ENCODE assay signal across 8 cellular contexts in genomic region chrX:10016516-10017132, GRCh38. TPM values are rescaled to one million over a fixed set of nuclear protein-coding genes. Genes with fewer than 3 reads are reported as not detected.
DNase-seq lines count a peak whose midpoint lies in the region; ATAC-seq, FAIRE-seq and TF ChIP-seq lines count a peak whose summit lies in the region.

No MANE protein-coding gene starts in this region.

- FAIRE-seq in frontal cortex (lab: Jason Lieb, UNC), result no peak

- intact Hi-C loops in posterior vena cava (cut with DNase I) (loop anchor here (5.0 to 10.0 kb wide), 2 partner anchors 101 to 1812 kb away; no protein-coding TSS in a partner anchor), left colon (cut with DNase I, micrococcal nuclease) (no loop called here)

- H3K4me2 ChIP-seq in GM23248 (ENCODE audit: unreplicated experiment), result peak overlapping the region; percentile 91

- WGBS in GM23248 (ENCODE audit: low coverage in 1 of 2, low lambda C conversion rate in 2 of 2, missing lambda C conversion rate in 2 of 2), 2 experiments, result 2 to 3% methylated on average over 10 to 11 of the region's 11 CpGs
- 16 to 45% methylated on average over 6 to 9 of the region's 11 CpGs for WGBS in gastroesophageal sphincter (ENCODE audit: low coverage in 1 of 2), 2 donors

- H3K36me3 ChIP-seq in GM23248 (ENCODE audit: low read depth), result no peaks in the 10 kb centered on the region
- H3K36me3 ChIP-seq in gastroesophageal sphincter, result no peaks in the 10 kb centered on the region

- DNase-seq in GM23248 (peak; percentile 47), WTC11 (ENCODE audit: low spot score) (no peak), skeletal muscle cell (ENCODE audit: low read depth) (no peak), NCI-H2196 (lab: John Stamatoyannopoulos, UW; ENCODE audit: unreplicated experiment) (no peak), posterior vena cava (ENCODE audit: low spot score) (no peak), left colon (no peak), frontal cortex (ENCODE audit: low spot score in 2 of 2) (no peak)

- CTCF ChIA-PET in WTC11 (lab: Charles Lee), result interaction anchor here (1.4 kb wide), 1 partner anchor 67 kb away, joined by 3 read pairs; no protein-coding TSS in a partner anchor

- in situ Hi-C loops in GM23248 (cut with MboI), result no loop called here

- POLR2A ChIA-PET in WTC11 (lab: Charles Lee), result no interaction called here

- no peaks in the 10 kb centered on the region for H3K9me3 ChIP-seq in GM23248 (ENCODE audit: low read depth)
- H3K9me3 ChIP-seq in gastroesophageal sphincter, result no peaks in the 10 kb centered on the region

- no peak for TF ChIP-seq EP300 in gastroesophageal sphincter (IDR thresholded peaks at IDR 0.05)

- no peaks in the 10 kb centered on the region; the same call in 1 of the 2 replicates for H4K20me1 ChIP-seq in GM23248 (ENCODE audit: insufficient read depth)

- H2AFZ ChIP-seq in GM23248, result 0 out of 2 replicates have a peak overlapping the region, but pooled peaks have one; percentile 53

- peak overlapping the region; percentile 74 for H3K4me3 Mint-ChIP-seq in WTC11

- H3K9me3 Mint-ChIP-seq in WTC11, result no peaks in the 10 kb centered on the region

- H3K4me1 ChIP-seq in GM23248 (ENCODE audit: insufficient read depth), result peaks cover 30% of the 10 kb centered on the region
- peaks cover 0 to 55% (median 16%) of the 10 kb centered on the region in 3 donors for H3K4me1 ChIP-seq in gastroesophageal sphincter

- peaks cover 24% of the 10 kb centered on the region for H3F3A ChIP-seq in GM23248 (ENCODE audit: insufficient read depth)

- H3K27me3 Mint-ChIP-seq in WTC11 (ENCODE audit: low read depth), result peaks cover 4% of the 10 kb centered on the region

- H3K4me3 ChIP-seq in GM23248 (peak overlapping the region; percentile 86), gastroesophageal sphincter (peak overlapping the region; percentile 65 to 88), skeletal muscle cell (ENCODE audit: low read depth, low read length) (peak overlapping the region; percentile 58)

- H3K79me2 ChIP-seq in GM23248 (ENCODE audit: insufficient read depth), result peaks cover 49% of the 10 kb centered on the region

- H3K9ac ChIP-seq in GM23248, result peak overlapping the region; percentile 85

- peak overlapping the region; percentile 92 for H3K27ac Mint-ChIP-seq in WTC11

- TF ChIP-seq POLR2A in gastroesophageal sphincter (IDR thresholded peaks at IDR 0.05), result no peak

- peaks cover 47% of the 10 kb centered on the region for H3K4me1 Mint-ChIP-seq in WTC11

- ATAC-seq in WTC11 (no peak), gastroesophageal sphincter (no peak), left colon (no peak)

- H3K9me2 ChIP-seq in GM23248 (ENCODE audit: insufficient read depth), result no peaks in the 10 kb centered on the region

- no peak for TF ChIP-seq CTCF in WTC11 (IDR thresholded peaks at IDR 0.05)
- no peak for TF ChIP-seq CTCF in gastroesophageal sphincter (IDR thresholded peaks at IDR 0.05)

- H3K27me3 ChIP-seq in GM23248 (replicated peaks; ENCODE audit: insufficient read depth), result no peaks in the 10 kb centered on the region
- no peaks in the 10 kb centered on the region for H3K27me3 ChIP-seq in gastroesophageal sphincter

- H3K36me3 Mint-ChIP-seq in WTC11, result peaks cover 4% of the 10 kb centered on the region; the same call in 1 of the 2 replicates

- peak overlapping the region; percentile 89 for H3K27ac ChIP-seq in GM23248
- H3K27ac ChIP-seq in gastroesophageal sphincter, result peak overlapping the region; percentile 89 to 95 (median 92)

TF ChIP-seq in WTC11, 78 proteins besides CTCF, POLR2A, EP300 and RAD21:
- no peak for TF ChIP-seq ZMAT4 (CRISPR knock-in tag; IDR thresholded peaks at IDR 0.05)
- TF ChIP-seq ATF2 (CRISPR knock-in tag; IDR thresholded peaks at IDR 0.05; ENCODE audit: borderline replicate concordance, low read depth), result no peak
- no peak for TF ChIP-seq NFATC4 (CRISPR knock-in tag; IDR thresholded peaks at IDR 0.05)
- no peak for TF ChIP-seq TEAD4 (CRISPR knock-in tag; IDR thresholded peaks at IDR 0.05)
- TF ChIP-seq E2F1 (CRISPR knock-in tag; IDR thresholded peaks at IDR 0.05), result no peak
- TF ChIP-seq JUN (CRISPR knock-in tag; IDR thresholded peaks at IDR 0.05), result no peak
- no peak for TF ChIP-seq EMX1 (CRISPR knock-in tag; IDR thresholded peaks at IDR 0.05)
- TF ChIP-seq PRRX2 (CRISPR knock-in tag; IDR thresholded peaks at IDR 0.05), result no peak
- no peak for TF ChIP-seq ZNF532 (CRISPR knock-in tag; IDR thresholded peaks at IDR 0.05; ENCODE audit: borderline replicate concordance)
- TF ChIP-seq HMGA2 (CRISPR knock-in tag; IDR thresholded peaks at IDR 0.05), result no peak
- TF ChIP-seq ZNF138 (CRISPR knock-in tag; conservative IDR thresholded peaks at IDR 0.05), result no peak

RNA-seq across cellular contexts. Expression of gene CLDN34, which starts 49.5 kb away (rescaled TPM):
- total RNA-seq in GM23248 (2014; rRNA removed; shearing (Covaris generic)), result not detected in 2 replicates
- not detected in 2 replicates for polyA plus RNA-seq in GM23248 (2016; fragmentation: Nextera tagmentation; extraction: Ambion mirVana)
- 0.52 to 0.62 TPM (median 0.53 TPM) in 3 replicates for total RNA-seq in WTC11 (2021)
- not detected for total RNA-seq in gastroesophageal sphincter
- total RNA-seq in posterior vena cava, result not detected
- total RNA-seq in left colon, result 1 to 10 TPM in 1 of 2 donors, under 1 TPM in 1; 0.89 to 1.1 TPM
- not detected for total RNA-seq in frontal cortex

Comparison
In these comparisons a context has a peak if more than half of its experiments do, and no peak if none do; other contexts are left out.
1. intact Hi-C loops: an anchor here in posterior vena cava (5.0 to 10.0 kb wide); none called in left colon.